10 cellular contexts compared by ENCODE assay signal in genomic region chr6:25312034-25312620, GRCh38. TPM values are rescaled to one million over a fixed set of nuclear protein-coding genes. Genes with fewer than 3 reads are reported as not detected.
A peak's percentile ranks its signal among the peaks of the same experiment; 100 is the strongest.
DNase-seq lines count a peak whose midpoint lies in the region; ATAC-seq and TF ChIP-seq lines count a peak whose summit lies in the region.
"Had no signal": no experiment of that assay in that cellular context is flagged by ENCODE, and none has a peak within 500 bp of the region (broad histone marks: within the 10 kb centered on the region; RNA-seq: fewer than 3 reads in every experiment).

No MANE protein-coding gene starts in this region.

- DNase-seq in GM04504 (ENCODE audit: low read depth) (peak; percentile 77), RWPE2 (ENCODE audit: low spot score) (no peak), fibroblast of villous mesenchyme (ENCODE audit: low read depth) (peak; percentile 95), smooth muscle cell (lab: John Stamatoyannopoulos, UW; ENCODE audit: unreplicated experiment) (no peak)
- DNase-seq in activated T-cell treated with anti-CD3 and anti-CD28 coated beads, Interleukin-2, amount 50 U/mL, for 1 hour, result no peak
- no peak for DNase-seq in activated CD4-positive, alpha-beta memory T cell treated with anti-CD3 and anti-CD28 coated beads, Interleukin-2, amount 10 ng/mL, durations not matched to agents 7 days and 5 days
- DNase-seq in stimulated activated naive CD4-positive, alpha-beta T cell treated with Interleukin-2 at 50 U/mL for 16 hours (lab: John Stamatoyannopoulos, UW), result no peak
- DNase-seq: activated effector memory CD4-positive, alpha-beta T cell treated with Interleukin-2 at 50 U/mL for 16 hours had no signal

- H3F3A ChIP-seq in smooth muscle cell (ENCODE audit: low read depth), result peaks cover 23% of the 10 kb centered on the region

- 70% methylated on average over 2 of the region's 2 CpGs for WGBS in smooth muscle cell (ENCODE audit: low lambda C conversion rate)

- H3K9me3 ChIP-seq in RWPE2 (ENCODE audit: severe bottlenecking) (no peaks in the 10 kb centered on the region), smooth muscle cell (replicated peaks; ENCODE audit: low read depth) (no peaks in the 10 kb centered on the region)

- no peak overlapping the region for H3K27ac Mint-ChIP-seq in activated CD4-positive, alpha-beta memory T cell treated with anti-CD3 and anti-CD28 coated beads, Interleukin-2, amount 10 ng/mL, durations not matched to agents 7 days and 5 days

- H3K4me2 ChIP-seq in smooth muscle cell, result peak overlapping the region; percentile 34

- H3K27ac ChIP-seq in RWPE2 (ENCODE audit: poor library complexity, severe bottlenecking) (peak overlapping the region; percentile 84), smooth muscle cell (ENCODE audit: low read depth) (peak overlapping the region; percentile 70)

- H4K20me1 ChIP-seq in smooth muscle cell (ENCODE audit: low read depth), result peaks cover 13% of the 10 kb centered on the region

- ATAC-seq in RWPE2 (ENCODE audit: low read depth), result peak; percentile 21; the same call in 2 of the 3 replicates
- ATAC-seq in HG02588 (IDR thresholded peaks at IDR 0.05; ENCODE audit: unreplicated experiment), result no peak

- CTCF ChIA-PET in activated CD4-positive, alpha-beta memory T cell treated with anti-CD3 and anti-CD28 coated beads, Interleukin-2, amount 10 ng/mL, durations not matched to agents 7 days and 5 days (lab: Charles Lee), result interaction anchor here (0.7 to 1.7 kb wide), 3 partner anchors 11 to 178 kb away, joined by 3 to 5 read pairs (median 3); no protein-coding TSS in a partner anchor

- H3K27me3 ChIP-seq in RWPE2 (ENCODE audit: insufficient read depth, poor library complexity, severe bottlenecking) (no peaks in the 10 kb centered on the region), smooth muscle cell (ENCODE audit: low read depth) (no peaks in the 10 kb centered on the region)

- H3K36me3 ChIP-seq in RWPE2 (ENCODE audit: low read depth), result no peaks in the 10 kb centered on the region
- H3K36me3 ChIP-seq in smooth muscle cell (ENCODE audit: low read depth), result no peaks in the 10 kb centered on the region

- H3K4me1 ChIP-seq in RWPE2 (ENCODE audit: insufficient read depth, poor library complexity, severe bottlenecking) (peaks cover 28% of the 10 kb centered on the region), smooth muscle cell (ENCODE audit: low read depth) (peaks cover 52% of the 10 kb centered on the region)

- no peaks in the 10 kb centered on the region for H3K27me3 Mint-ChIP-seq in activated CD4-positive, alpha-beta memory T cell treated with anti-CD3 and anti-CD28 coated beads, Interleukin-2, amount 10 ng/mL, durations not matched to agents 7 days and 5 days

- H3K4me1 Mint-ChIP-seq in activated CD4-positive, alpha-beta memory T cell treated with anti-CD3 and anti-CD28 coated beads, Interleukin-2, amount 10 ng/mL, durations not matched to agents 7 days and 5 days, result peaks cover 2% of the 10 kb centered on the region

- H3K36me3 Mint-ChIP-seq in activated CD4-positive, alpha-beta memory T cell treated with anti-CD3 and anti-CD28 coated beads, Interleukin-2, amount 10 ng/mL, durations not matched to agents 7 days and 5 days (ENCODE audit: low read depth), result no peaks in the 10 kb centered on the region

- H3K79me2 ChIP-seq in smooth muscle cell (ENCODE audit: low read depth), result peaks cover 26% of the 10 kb centered on the region

- POLR2A ChIA-PET in activated CD4-positive, alpha-beta memory T cell treated with anti-CD3 and anti-CD28 coated beads, Interleukin-2, amount 10 ng/mL, durations not matched to agents 7 days and 5 days (lab: Charles Lee), result no interaction called here

- no peak overlapping the region for H3K4me3 Mint-ChIP-seq in activated CD4-positive, alpha-beta memory T cell treated with anti-CD3 and anti-CD28 coated beads, Interleukin-2, amount 10 ng/mL, durations not matched to agents 7 days and 5 days
- H3K4me3 Mint-ChIP-seq: IgD-negative memory B cell had no signal

- H3K9ac ChIP-seq in smooth muscle cell (ENCODE audit: low read depth), result peak overlapping the region; percentile 6

- H3K9me3 Mint-ChIP-seq in activated CD4-positive, alpha-beta memory T cell treated with anti-CD3 and anti-CD28 coated beads, Interleukin-2, amount 10 ng/mL, durations not matched to agents 7 days and 5 days, result no peaks in the 10 kb centered on the region
- H3K9me3 Mint-ChIP-seq: IgD-negative memory B cell had no signal

- TF ChIP-seq CTCF in RWPE2 (IDR thresholded peaks at IDR 0.05; ENCODE audit: poor library complexity, severe bottlenecking) (no peak), fibroblast of villous mesenchyme (IDR thresholded peaks at IDR 0.05; ENCODE audit: insufficient read depth, low read depth, low read length) (no peak), smooth muscle cell (IDR thresholded peaks at IDR 0.05; ENCODE audit: borderline replicate concordance, insufficient read depth, poor library complexity, severe bottlenecking) (no peak)

- H3K4me3 ChIP-seq in RWPE2 (ENCODE audit: severe bottlenecking) (no peak overlapping the region), fibroblast of villous mesenchyme (ENCODE audit: low read depth, low read length) (peak overlapping the region; percentile 32), smooth muscle cell (peak overlapping the region; percentile 20)

- H2AFZ ChIP-seq in smooth muscle cell (ENCODE audit: low read depth), result no peak overlapping the region

RNA-seq across cellular contexts. Expression of gene CARMIL1, which starts 33.0 kb away (rescaled TPM):
- total RNA-seq in fibroblast of villous mesenchyme, result 11.2 and 12.2 TPM in 2 replicates
- total RNA-seq in smooth muscle cell, result 24.1 and 31.1 TPM in 2 replicates
- 5.7 and 7.6 TPM in 2 replicates for polyA plus RNA-seq in smooth muscle cell
- 1 to 10 TPM; 1.3 to 1.5 TPM for total RNA-seq in activated CD4-positive, alpha-beta memory T cell treated with anti-CD3 and anti-CD28 coated beads, Interleukin-2, amount 10 ng/mL, durations not matched to agents 7 days and 5 days

Comparison
In these comparisons a context has a peak if more than half of its experiments do, and no peak if none do; other contexts are left out.
1. DNase-seq: peak in GM04504 (single experiment) and fibroblast of villous mesenchyme (single experiment); none in RWPE2 (single experiment), smooth muscle cell (single experiment), activated T-cell treated with anti-CD3 and anti-CD28 coated beads, Interleukin-2, amount 50 U/mL, for 1 hour (single experiment), activated CD4-positive, alpha-beta memory T cell treated with anti-CD3 and anti-CD28 coated beads, Interleukin-2, amount 10 ng/mL, durations not matched to agents 7 days and 5 days (single experiment) and stimulated activated naive CD4-positive, alpha-beta T cell treated with Interleukin-2 at 50 U/mL for 16 hours (single experiment).